In genomic region chr17:3675886-3676285, GRCh38 we compare ENCODE assay signal across 22 cellular contexts.
"Had no signal": no experiment of that assay in that cellular context is flagged by ENCODE, and none has a peak within 500 bp of the region (broad histone marks: within the 10 kb centered on the region; RNA-seq: fewer than 3 reads in every experiment).

No MANE protein-coding gene starts in this region.

- H3K4me3 ChIP-seq: esophagus squamous epithelium, left lung, lung, ovary, right lobe of liver, tibial nerve had no signal

- H3K9me3 ChIP-seq: esophagus squamous epithelium, left lung, ovary, right lobe of liver, tibial nerve had no signal

- H3K4me3 Mint-ChIP-seq: activated CD4-positive, alpha-beta T cell treated with anti-CD3 and anti-CD28 coated beads, Interleukin-2, amount 10 ng/mL, durations not matched to agents 24 days and 14 days; activated CD8-positive, alpha-beta T cell treated with anti-CD3 and anti-CD28 coated beads for 36 hours; activated naive CD4-positive, alpha-beta T cell treated with anti-CD3 and anti-CD28 coated beads, Interleukin-2, amount 10 ng/mL, durations not matched to agents 7 days and 5 days; central memory CD8-positive, alpha-beta T cell; nephron had no signal

- H3K36me3 ChIP-seq: left lung, ovary, right lobe of liver had no signal

- H3K27me3 Mint-ChIP-seq: activated CD4-positive, alpha-beta T cell treated with anti-CD3 and anti-CD28 coated beads, Interleukin-2, amount 10 ng/mL, durations not matched to agents 24 days and 14 days; activated CD8-positive, alpha-beta T cell treated with anti-CD3 and anti-CD28 coated beads for 36 hours; activated naive CD4-positive, alpha-beta T cell treated with anti-CD3 and anti-CD28 coated beads, Interleukin-2, amount 10 ng/mL, durations not matched to agents 7 days and 5 days; central memory CD8-positive, alpha-beta T cell had no signal

- H3K4me1 ChIP-seq: left lung, right lobe of liver, tibial nerve had no signal

- H3K27ac ChIP-seq: epithelial cell of prostate, esophagus squamous epithelium, left lung, ovary, right lobe of liver, tibial nerve, VCaP had no signal

- DNase-seq: activated CD4-positive, alpha-beta T cell treated with anti-CD3 and anti-CD28 coated beads, Interleukin-2, amount 10 ng/mL, durations not matched to agents 24 days and 14 days; activated CD4-positive, CD25-positive, alpha-beta regulatory T cell treated with anti-CD3 and anti-CD28 coated beads, Interleukin-2, amount 50 U/mL, for 72 hours; activated CD8-positive, alpha-beta T cell treated with anti-CD3 and anti-CD28 coated beads for 36 hours; activated effector memory CD4-positive, alpha-beta T cell treated with anti-CD3 and anti-CD28 coated beads, Interleukin-2, amount 50 U/mL, for 16 hours; activated naive CD4-positive, alpha-beta T cell treated with anti-CD3 and anti-CD28 coated beads, Interleukin-2, amount 10 ng/mL, durations not matched to agents 7 days and 5 days; dermis blood vessel endothelial cell; effector CD4-positive, alpha-beta T cell; esophagus squamous epithelium; foreskin melanocyte; left lung; mesendoderm; ovary; right lobe of liver; stimulated activated CD4-positive, alpha-beta T cell treated with anti-CD3 and anti-CD28 coated beads, Interleukin-4, amount 100 ng/mL, for 1 hour; T-helper 9 cell had no signal

- H3K27me3 ChIP-seq: ovary, right lobe of liver had no signal

- ATAC-seq: activated CD8-positive, alpha-beta T cell treated with anti-CD3 and anti-CD28 coated beads for 36 hours; left lung; right lobe of liver had no signal

- H3K27ac Mint-ChIP-seq: activated CD4-positive, alpha-beta T cell treated with anti-CD3 and anti-CD28 coated beads, Interleukin-2, amount 10 ng/mL, durations not matched to agents 24 days and 14 days; activated CD8-positive, alpha-beta T cell treated with anti-CD3 and anti-CD28 coated beads for 36 hours; activated naive CD4-positive, alpha-beta T cell treated with anti-CD3 and anti-CD28 coated beads, Interleukin-2, amount 10 ng/mL, durations not matched to agents 7 days and 5 days; nephron; progenitor cell of endocrine pancreas had no signal

- H3K9me3 Mint-ChIP-seq: activated CD4-positive, alpha-beta T cell treated with anti-CD3 and anti-CD28 coated beads, Interleukin-2, amount 10 ng/mL, durations not matched to agents 24 days and 14 days; activated CD8-positive, alpha-beta T cell treated with anti-CD3 and anti-CD28 coated beads for 36 hours; activated naive CD4-positive, alpha-beta T cell treated with anti-CD3 and anti-CD28 coated beads, Interleukin-2, amount 10 ng/mL, durations not matched to agents 7 days and 5 days; central memory CD8-positive, alpha-beta T cell; nephron had no signal
